Comparison of ENCODE assay signal across 8 cellular contexts in the genomic region with DNA sequence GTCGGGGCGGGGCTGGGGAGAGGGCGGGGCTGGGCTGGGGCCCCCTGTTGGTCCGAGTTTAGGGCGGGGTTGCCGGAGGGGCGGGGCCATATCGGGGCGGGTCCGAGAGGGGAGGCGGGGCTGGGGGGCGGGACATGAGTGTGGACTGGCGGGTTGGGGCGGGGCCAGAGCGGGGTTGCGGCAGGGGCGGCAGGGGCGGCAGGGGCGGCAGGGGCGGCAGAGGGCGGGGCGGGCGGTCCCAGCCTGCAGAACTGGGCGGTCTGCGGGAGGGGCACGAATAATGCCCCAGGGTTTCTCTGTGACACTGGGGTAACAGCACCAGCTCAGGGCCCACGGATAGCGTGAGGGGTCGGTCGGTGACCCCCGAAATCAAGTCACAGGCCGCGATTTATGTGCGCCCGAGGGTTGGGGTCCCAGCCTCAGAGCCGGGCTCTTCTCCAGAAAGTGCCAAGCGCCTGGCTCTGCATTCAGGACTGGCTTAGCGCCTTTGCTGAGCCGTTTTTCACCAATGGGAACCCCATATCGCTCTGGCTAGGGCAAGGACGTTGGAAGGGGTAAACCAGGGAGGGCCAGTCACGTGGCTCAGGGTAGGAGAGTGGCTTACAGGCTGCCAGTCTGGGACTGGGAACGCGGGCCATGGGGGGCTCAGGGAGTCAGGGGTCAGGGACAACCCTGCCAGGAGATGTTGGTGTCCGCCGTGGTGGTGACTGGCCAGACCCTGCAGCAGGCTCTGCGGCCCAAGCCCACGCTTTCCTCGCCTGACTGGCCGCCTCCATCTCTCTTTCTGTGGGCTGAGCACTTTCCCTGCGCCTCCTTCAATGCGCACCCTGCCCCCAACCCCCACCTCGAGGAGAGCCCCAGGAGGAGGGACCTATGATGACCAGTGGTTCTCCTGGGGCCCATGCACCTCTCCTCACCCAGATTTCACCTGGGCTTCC. TPM values are rescaled to one million over a fixed set of nuclear protein-coding genes. Genes with fewer than 3 reads are reported as not detected.
A peak's percentile ranks its signal among the peaks of the same experiment; 100 is the strongest.
DNase-seq lines count a peak whose midpoint lies in the region; ATAC-seq, FAIRE-seq and TF ChIP-seq lines count a peak whose summit lies in the region.

No MANE protein-coding gene starts in this region.

- peak overlapping the region; percentile 14 for H2AFZ ChIP-seq in trophoblast cell (ENCODE audit: insufficient read depth, low read length, poor library complexity)

- H4K12ac ChIP-seq in trophoblast cell (ENCODE audit: low read depth, low read length) = no peak overlapping the region

- H3K9me3 Mint-ChIP-seq in activated naive CD8-positive, alpha-beta T cell (ENCODE audit: low read depth) = no peaks in the 10 kb centered on the region

- H4K91ac ChIP-seq in trophoblast cell (ENCODE audit: low read depth, low read length) = peak overlapping the region; percentile 66

- H3K27me3 ChIP-seq in trophoblast cell (ENCODE audit: insufficient read depth, low read length) (no peaks in the 10 kb centered on the region), thyroid gland (no peaks in the 10 kb centered on the region)

- H3K4ac ChIP-seq in trophoblast cell (ENCODE audit: low read depth, low read length) = no peak overlapping the region

- no peak overlapping the region for H2BK5ac ChIP-seq in trophoblast cell (ENCODE audit: low read depth, low read length, poor library complexity)

- H3K36me3 ChIP-seq in trophoblast cell (ENCODE audit: control insufficient read depth in 1 of 2, insufficient read depth in 2 of 2, low read length in 2 of 2) (peaks cover 25 to 26% of the 10 kb centered on the region in 2 experiments), thyroid gland (peaks cover 0 to 8% of the 10 kb centered on the region in 2 donors)

- H3K27ac Mint-ChIP-seq in activated naive CD8-positive, alpha-beta T cell = peak overlapping the region; percentile 97

- peaks cover 22% of the 10 kb centered on the region for H3K79me1 ChIP-seq in trophoblast cell (ENCODE audit: low read length)

- no peaks in the 10 kb centered on the region for H3K9me3 ChIP-seq in A549
- H3K9me3 ChIP-seq in trophoblast cell (ENCODE audit: insufficient read depth, low read depth, low read length) = no peaks in the 10 kb centered on the region
- no peaks in the 10 kb centered on the region for H3K9me3 ChIP-seq in thyroid gland

- H3K79me2 ChIP-seq in trophoblast cell (ENCODE audit: control insufficient read depth, insufficient read depth, low read length, poor library complexity) = peaks cover 14% of the 10 kb centered on the region

- peak overlapping the region; percentile 6 for H2AK5ac ChIP-seq in trophoblast cell (ENCODE audit: low read length)

- TF ChIP-seq RAD21 in A549 (conservative IDR thresholded peaks at IDR 0.05 in 1 of 2, IDR thresholded peaks at IDR 0.05 in 1 of 2) = no peak

- DNase-seq in A549 (ENCODE audit: low read depth in 1 of 2, low spot score in 1 of 2) = peak; percentile 90 to 91
- peak; percentile 84 for DNase-seq in RPMI7951 (ENCODE audit: low read depth)
- peak; percentile 92 for DNase-seq in Right ventricle myocardium superior
- no peak for DNase-seq in trophoblast cell
- peak; percentile 85 to 89 for DNase-seq in thyroid gland

- CTCF ChIA-PET in A549 (lab: Yijun Ruan, JAX) = interaction anchor here (0.6 to 2.7 kb wide), 11 partner anchors 11 to 168 kb away, joined by 3 to 12 read pairs (median 6); partner anchors contain the start of gene RHOT2

- ATAC-seq in A549 (peak in 1 of 2 experiments; percentile 3; a peak in 3 of 6 replicates), GM19023 (IDR thresholded peaks at IDR 0.05; ENCODE audit: unreplicated experiment) (peak; percentile 1), Right ventricle myocardium superior (ENCODE audit: poor library complexity) (peak; percentile 80), HG02884 (IDR thresholded peaks at IDR 0.05; ENCODE audit: unreplicated experiment) (no peak)

- H3K4me3 ChIP-seq in A549 (peak overlapping the region; percentile 78), trophoblast cell (ENCODE audit: low read depth, low read length) (peak overlapping the region; percentile 84), thyroid gland (replicated peaks in 1 of 3) (peak overlapping the region in 2 of 3 donors; percentile 73 to 96)

- POLR2A ChIA-PET in A549 (lab: Yijun Ruan, JAX) = interaction anchor here (1.3 to 1.6 kb wide), 2 partner anchors 47 to 50 kb away, joined by 4 read pairs; partner anchors contain the start of gene RAB40C

- H2BK120ac ChIP-seq in trophoblast cell (ENCODE audit: insufficient read depth, low read length, poor library complexity) = no peak overlapping the region

- TF ChIP-seq POLR2A in A549 (IDR thresholded peaks at IDR 0.05; ENCODE audit: low read length) = no peak
- TF ChIP-seq POLR2A in thyroid gland (IDR thresholded peaks at IDR 0.05) = no peak

- H3K9ac ChIP-seq in trophoblast cell (ENCODE audit: low read length) = no peak overlapping the region

- H3K27ac ChIP-seq in A549 (peak overlapping the region; percentile 83 to 91), trophoblast cell (ENCODE audit: low read depth, low read length) (peak overlapping the region; percentile 86), thyroid gland (peak overlapping the region; percentile 36 to 97 (median 96))

- H2BK12ac ChIP-seq in trophoblast cell (ENCODE audit: low read length) = peak overlapping the region; percentile 2

- H3K14ac ChIP-seq in trophoblast cell (ENCODE audit: low read length) = no peak overlapping the region

- H3K4me1 Mint-ChIP-seq in activated naive CD8-positive, alpha-beta T cell (ENCODE audit: low read depth) = peaks cover 7% of the 10 kb centered on the region

- peak overlapping the region; percentile 86 for H3K4me3 Mint-ChIP-seq in activated naive CD8-positive, alpha-beta T cell

- peak overlapping the region; percentile 0 for H4K8ac ChIP-seq in trophoblast cell (ENCODE audit: low read depth, low read length)

- intact Hi-C loops in Right ventricle myocardium superior (cut with DNase I) = loop anchor here (5.0 kb wide), 1 partner anchor 50 kb away; no protein-coding TSS in a partner anchor
- intact Hi-C loops in thyroid gland (cut with DNase I) = no loop called here

- no peaks in the 10 kb centered on the region for H3K36me3 Mint-ChIP-seq in activated naive CD8-positive, alpha-beta T cell

- no peak for FAIRE-seq in A549 (lab: Jason Lieb, UNC)

- no peaks in the 10 kb centered on the region for H3K27me3 Mint-ChIP-seq in activated naive CD8-positive, alpha-beta T cell

- TF ChIP-seq EP300 in A549 (IDR thresholded peaks at IDR 0.05) = no peak

- TF ChIP-seq CTCF in A549 (IDR thresholded peaks at IDR 0.05) (no peak), thyroid gland (IDR thresholded peaks at IDR 0.05) (no peak)

- no peak overlapping the region for H3K18ac ChIP-seq in trophoblast cell (ENCODE audit: low read length)

- H3K23ac ChIP-seq in trophoblast cell (ENCODE audit: low read length) = no peak overlapping the region

- H3K4me1 ChIP-seq in A549 (peaks cover 24% of the 10 kb centered on the region), trophoblast cell (ENCODE audit: control insufficient read depth in 1 of 2, insufficient read depth in 2 of 2, low read length in 2 of 2) (peaks cover 17 to 23% of the 10 kb centered on the region in 2 experiments), thyroid gland (peaks cover 17 to 27% of the 10 kb centered on the region in 2 donors)

- peak overlapping the region; percentile 78 for H3K4me2 ChIP-seq in A549
- H3K4me2 ChIP-seq in trophoblast cell (ENCODE audit: low read length) = peak overlapping the region; percentile 69

- 43% methylated on average over 27 of the region's 53 CpGs for WGBS in A549 (ENCODE audit: missing lambda C conversion rate)
- WGBS in trophoblast cell (ENCODE audit: extremely low coverage, insufficient coverage, insufficient read length) = no CpG with 5 or more reads among the region's 53 CpGs
- WGBS in thyroid gland, 2 donors = 25 to 28% methylated on average over 8 to 15 of the region's 53 CpGs

RNA-seq across cellular contexts. Expression of gene METTL26, which starts 1.2 kb away (rescaled TPM):
- 44.2 and 47.2 TPM in 2 replicates for polyA plus RNA-seq in A549 (2011; rRNA removed)
- 172 and 227 TPM in 2 replicates for polyA plus RNA-seq in A549 (2012; cell fraction: cytosol; rRNA removed)
- polyA plus RNA-seq in A549 (2012; cell fraction: nucleus; rRNA removed) = 135 and 259 TPM in 2 replicates
- polyA plus RNA-seq in A549 (2017; fragmentation: RNase III; extraction: RNeasy Plus Mini Kit Qiagen cat#74134 plus additional on column Dnase treatment) = 78.3 to 83.6 TPM (median 80.3 TPM) in 3 replicates
- 24.2 and 30.7 TPM in 2 replicates for polyA minus RNA-seq in A549 (2011; rRNA and poly(A)+ RNA removed)
- total RNA-seq in RPMI7951 (2014; rRNA removed; shearing (Covaris generic)) = 117 and 142 TPM in 2 replicates
- total RNA-seq in Right ventricle myocardium superior = 52.5 TPM
- polyA plus RNA-seq in trophoblast cell (2013) = 67.5 and 72.3 TPM in 2 replicates
- 100 to 1,000 TPM in 2 of 4 donors, 10 to 100 TPM in 2; 54.2 to 180 (median 115) TPM for total RNA-seq in thyroid gland

RNA-seq across cellular contexts. Expression of gene MCRIP2, which starts 4.3 kb away (rescaled TPM):
- polyA plus RNA-seq in A549 (2011; rRNA removed) (10.7 and 12.9 TPM in 2 replicates), A549 (2017; fragmentation: RNase III; extraction: RNeasy Plus Mini Kit Qiagen cat#74134 plus additional on column Dnase treatment) (20.3 to 21.3 TPM (median 21.3 TPM) in 3 replicates)
- polyA plus RNA-seq in A549 (2012; cell fraction: cytosol; rRNA removed) = 55.0 and 61.1 TPM in 2 replicates
- polyA plus RNA-seq in A549 (2012; cell fraction: nucleus; rRNA removed) = 68.5 and 70.2 TPM in 2 replicates
- polyA minus RNA-seq in A549 (2011; rRNA and poly(A)+ RNA removed) = 2.0 TPM in 2 replicates
- total RNA-seq in RPMI7951 (2014; rRNA removed; shearing (Covaris generic)) = 18.6 and 21.3 TPM in 2 replicates
- total RNA-seq in Right ventricle myocardium superior (205 TPM), thyroid gland (100 to 1,000 TPM in 1 of 4 donors, 10 to 100 TPM in 3; 61.3 to 124 (median 69.1) TPM)
- 15.7 and 16.9 TPM in 2 replicates for polyA plus RNA-seq in trophoblast cell (2013)

RNA-seq across cellular contexts. Expression of gene WFIKKN1, which starts 6.6 kb away (rescaled TPM):
- 0.05 TPM in 1 of 2 replicates, not detected in the other for polyA plus RNA-seq in A549 (2011; rRNA removed)
- 0.13 TPM in 2 replicates for polyA plus RNA-seq in A549 (2012; cell fraction: cytosol; rRNA removed)
- 0.67 and 1.1 TPM in 2 replicates for polyA plus RNA-seq in A549 (2012; cell fraction: nucleus; rRNA removed)
- polyA plus RNA-seq in A549 (2017; fragmentation: RNase III; extraction: RNeasy Plus Mini Kit Qiagen cat#74134 plus additional on column Dnase treatment) = 0.15 to 0.23 TPM (median 0.17 TPM) in 3 replicates
- 0.05 TPM in 1 of 2 replicates, not detected in the other for polyA minus RNA-seq in A549 (2011; rRNA and poly(A)+ RNA removed)
- 0.10 TPM in 1 of 2 replicates, not detected in the other for total RNA-seq in RPMI7951 (2014; rRNA removed; shearing (Covaris generic))
- total RNA-seq in Right ventricle myocardium superior = 0.13 TPM
- polyA plus RNA-seq in trophoblast cell (2013) = 13.1 and 14.9 TPM in 2 replicates
- 1 to 10 TPM in 1 of 4 donors, under 1 TPM in 3; 0.13 to 1.8 (median 0.77) TPM for total RNA-seq in thyroid gland

RNA-seq across cellular contexts. Expression of gene WDR90, which starts 11.8 kb away (rescaled TPM):
- 6.5 and 7.3 TPM in 2 replicates for polyA plus RNA-seq in A549 (2011; rRNA removed)
- 27.7 and 34.5 TPM in 2 replicates for polyA plus RNA-seq in A549 (2012; cell fraction: cytosol; rRNA removed)
- polyA plus RNA-seq in A549 (2012; cell fraction: nucleus; rRNA removed) = 286 and 396 TPM in 2 replicates
- 28.1 to 31.4 TPM (median 30.7 TPM) in 3 replicates for polyA plus RNA-seq in A549 (2017; fragmentation: RNase III; extraction: RNeasy Plus Mini Kit Qiagen cat#74134 plus additional on column Dnase treatment)
- polyA minus RNA-seq in A549 (2011; rRNA and poly(A)+ RNA removed) = 4.8 and 8.1 TPM in 2 replicates
- total RNA-seq in RPMI7951 (2014; rRNA removed; shearing (Covaris generic)) = 5.6 and 7.3 TPM in 2 replicates
- 10.8 TPM for total RNA-seq in Right ventricle myocardium superior
- 12.2 and 12.5 TPM in 2 replicates for polyA plus RNA-seq in trophoblast cell (2013)
- 10 to 100 TPM; 23.6 to 56.0 (median 34.3) TPM for total RNA-seq in thyroid gland

RNA-seq across cellular contexts. Expression of gene RHOT2, which starts 30.6 kb away (rescaled TPM):
- polyA plus RNA-seq in A549 (2011; rRNA removed) (33.9 and 38.0 TPM in 2 replicates), A549 (2017; fragmentation: RNase III; extraction: RNeasy Plus Mini Kit Qiagen cat#74134 plus additional on column Dnase treatment) (74.0 to 83.5 TPM (median 83.1 TPM) in 3 replicates)
- polyA plus RNA-seq in A549 (2012; cell fraction: cytosol; rRNA removed) = 125 and 162 TPM in 2 replicates
- 953 and 1,278 TPM in 2 replicates for polyA plus RNA-seq in A549 (2012; cell fraction: nucleus; rRNA removed)
- 26.4 and 38.1 TPM in 2 replicates for polyA minus RNA-seq in A549 (2011; rRNA and poly(A)+ RNA removed)
- total RNA-seq in RPMI7951 (2014; rRNA removed; shearing (Covaris generic)) = 23.7 and 24.2 TPM in 2 replicates
- total RNA-seq in Right ventricle myocardium superior (81.9 TPM), thyroid gland (10 to 100 TPM; 49.7 to 81.8 (median 57.6) TPM)
- polyA plus RNA-seq in trophoblast cell (2013) = 74.5 and 75.8 TPM in 2 replicates

Comparison
In these comparisons a context has a peak if more than half of its experiments do, and no peak if none do; other contexts are left out.
1. DNase-seq: peak in A549 (2 of 2), RPMI7951 (single experiment), Right ventricle myocardium superior (single experiment) and thyroid gland (2 of 2); none in trophoblast cell (0 of 2).
2. Peak in every context shown above with its lines, with median percentiles within 50 percentile points of each other: H3K27ac ChIP-seq and H3K4me3 ChIP-seq.